Comparison of ENCODE assay signal across 8 cellular contexts in the genomic region with DNA sequence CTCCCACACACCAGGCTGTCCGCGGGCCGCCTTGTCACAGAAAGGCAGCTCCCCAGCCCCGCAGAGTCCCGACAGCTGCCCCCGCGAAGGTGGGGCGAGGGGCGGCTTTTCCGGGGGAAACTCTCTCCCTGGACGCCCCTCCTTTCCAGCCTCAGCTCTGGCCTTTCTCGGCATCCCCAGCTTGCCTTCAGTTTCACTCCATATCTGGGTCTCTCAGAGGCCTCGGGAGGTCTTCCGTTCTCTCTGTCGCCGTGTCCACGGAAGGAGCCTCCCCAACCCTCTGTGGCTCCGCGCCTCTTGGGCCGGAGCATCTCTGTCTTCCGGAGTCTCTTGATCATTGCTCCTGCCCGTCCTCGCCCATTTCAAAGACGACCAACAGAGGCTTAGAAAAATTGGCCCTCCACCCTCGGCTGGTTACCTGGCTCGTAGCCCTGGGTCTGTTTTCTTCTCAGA. TPM values are rescaled to one million over a fixed set of nuclear protein-coding genes. Genes with fewer than 3 reads are reported as not detected.
DNase-seq lines count a peak whose midpoint lies in the region; ATAC-seq and TF ChIP-seq lines count a peak whose summit lies in the region.

No MANE protein-coding gene starts in this region.

- peaks cover 0 to 19% (median 2%) of the 10 kb centered on the region in 11 donors for H3K9me3 Mint-ChIP-seq in naive thymus-derived CD4-positive, alpha-beta T cell

- CTCF ChIA-PET in BJ (lab: Yijun Ruan, JAX) = no interaction called here
- CTCF ChIA-PET in naive thymus-derived CD4-positive, alpha-beta T cell (lab: Charles Lee) = no interaction called here

- no peaks in the 10 kb centered on the region for H3K36me3 ChIP-seq in BJ (ENCODE audit: control insufficient read depth, insufficient read depth, low read length)
- H3K36me3 ChIP-seq in naive thymus-derived CD4-positive, alpha-beta T cell (ENCODE audit: control insufficient read depth in 2 of 3, insufficient read depth in 3 of 3, low read length in 3 of 3) = no peaks in the 10 kb centered on the region

- peak overlapping the region in 9 of 10 donors; percentile 71 to 94 (median 82) for H3K4me3 Mint-ChIP-seq in naive thymus-derived CD4-positive, alpha-beta T cell

- intact Hi-C loops in naive thymus-derived CD4-positive, alpha-beta T cell (cut with micrococcal nuclease) = loop anchor here in 1 of 2 donors (10.0 kb wide), 1 partner anchor 1041 kb away; a partner anchor contains a TSS

- DNase-seq in BJ (ENCODE audit: low read depth) = no peak
- no peak for DNase-seq in astrocyte of the cerebellum (ENCODE audit: low read depth)
- no peak for DNase-seq in naive thymus-derived CD4-positive, alpha-beta T cell
- DNase-seq in C1 segment of cervical spinal cord (lab: John Stamatoyannopoulos, UW) = no peak
- no peak for DNase-seq in DMS79 (lab: John Stamatoyannopoulos, UW)
- no peak for DNase-seq in NOMO-1 (lab: John Stamatoyannopoulos, UW; ENCODE audit: unreplicated experiment in 2 of 2)
- no peak for DNase-seq in medulla oblongata (ENCODE audit: extremely low spot score)

- H3K27me3 ChIP-seq in BJ (ENCODE audit: control insufficient read depth, insufficient read depth, low read length) = peaks cover 8% of the 10 kb centered on the region
- peaks cover 11 to 12% of the 10 kb centered on the region in 2 donors for H3K27me3 ChIP-seq in naive thymus-derived CD4-positive, alpha-beta T cell (ENCODE audit: control insufficient read depth in 2 of 2, insufficient read depth in 2 of 2, low read length in 2 of 2)

- H3K4me1 Mint-ChIP-seq in naive thymus-derived CD4-positive, alpha-beta T cell = peaks cover 12 to 47% (median 38%) of the 10 kb centered on the region in 7 donors

- peak overlapping the region in 1 of 9 donors; percentile 62 for H3K27ac Mint-ChIP-seq in naive thymus-derived CD4-positive, alpha-beta T cell

- peaks cover 3 to 4% of the 10 kb centered on the region in 2 donors for H3K4me1 ChIP-seq in naive thymus-derived CD4-positive, alpha-beta T cell (ENCODE audit: control insufficient read depth in 2 of 2, insufficient read depth in 2 of 2, low read length in 2 of 2)

- in situ Hi-C loops in astrocyte of the cerebellum (cut with HindIII; ENCODE audit: low sequenced_read_pairs) = no loop called here

- ATAC-seq in GM21786 (IDR thresholded peaks at IDR 0.05; ENCODE audit: unreplicated experiment) = peak; percentile 14
- peak; percentile 6 for ATAC-seq in naive thymus-derived CD4-positive, alpha-beta T cell

- POLR2A ChIA-PET in BJ (lab: Charles Lee) = no interaction called here
- POLR2A ChIA-PET in naive thymus-derived CD4-positive, alpha-beta T cell (lab: Charles Lee) = no interaction called here

- peaks cover 50 to 90% (median 67%) of the 10 kb centered on the region in 5 donors for H3K27me3 Mint-ChIP-seq in naive thymus-derived CD4-positive, alpha-beta T cell

- no peaks in the 10 kb centered on the region for H3K9me3 ChIP-seq in naive thymus-derived CD4-positive, alpha-beta T cell (ENCODE audit: control insufficient read depth in 2 of 3, low read length in 3 of 3)

- no peak for TF ChIP-seq CTCF in BJ (IDR thresholded peaks at IDR 0.05; ENCODE audit: insufficient read depth, low read depth, low read length)
- TF ChIP-seq CTCF in astrocyte of the cerebellum (IDR thresholded peaks at IDR 0.05; ENCODE audit: low read depth, low read length, missing control alignments) = no peak

- H3K4me3 ChIP-seq in BJ (ENCODE audit: low read depth, low read length) (peak overlapping the region; percentile 25; the same call in 1 of the 2 replicates), astrocyte of the cerebellum (ENCODE audit: low read depth, low read length) (peak overlapping the region; percentile 9)
- peak overlapping the region; percentile 43 for H3K4me3 ChIP-seq in naive thymus-derived CD4-positive, alpha-beta T cell (ENCODE audit: low read length)

- no peak overlapping the region for H3K27ac ChIP-seq in naive thymus-derived CD4-positive, alpha-beta T cell (ENCODE audit: low read depth, low read length)

- H3K36me3 Mint-ChIP-seq in naive thymus-derived CD4-positive, alpha-beta T cell = peaks cover 0 to 3% (median 2%) of the 10 kb centered on the region in 5 donors

RNA-seq across cellular contexts. Expression of a gene that starts 6.1 kb away (rescaled TPM):
- polyA plus RNA-seq in BJ (2011; rRNA removed) = 4.4 and 6.9 TPM in 2 replicates
- polyA minus RNA-seq in BJ (2011; rRNA and poly(A)+ RNA removed) = 0.26 and 0.71 TPM in 2 replicates
- total RNA-seq in naive thymus-derived CD4-positive, alpha-beta T cell = not detected
- not detected for polyA plus RNA-seq in naive thymus-derived CD4-positive, alpha-beta T cell
